Comparison of ENCODE assay signal across 25 cellular contexts in the genomic region with DNA sequence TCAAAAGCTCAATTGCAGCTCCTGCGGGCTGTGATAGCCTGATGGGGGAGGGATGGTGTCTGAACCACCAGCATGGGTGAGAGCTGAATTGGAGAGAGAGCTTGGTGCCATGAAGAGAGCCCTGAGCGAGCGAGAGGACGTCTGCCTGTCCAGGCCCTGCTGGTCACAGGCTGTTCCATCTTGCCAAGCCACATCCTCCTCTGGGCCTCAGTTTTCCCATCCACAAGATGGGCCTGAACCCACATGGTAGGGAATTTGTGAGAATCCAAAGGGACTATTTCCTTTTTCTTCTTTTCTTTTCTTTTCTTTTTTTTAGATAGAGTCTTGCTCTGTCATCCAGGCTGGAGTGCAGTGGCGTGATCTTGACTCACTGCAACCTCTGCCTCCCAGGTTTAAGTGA.
DNase-seq lines count a peak whose midpoint lies in the region; ATAC-seq, FAIRE-seq and TF ChIP-seq lines count a peak whose summit lies in the region.
"Had no signal": no experiment of that assay in that cellular context is flagged by ENCODE, and none has a peak within 500 bp of the region (broad histone marks: within the 10 kb centered on the region; RNA-seq: fewer than 3 reads in every experiment).

No MANE protein-coding gene starts in this region.

- CTCF ChIA-PET in HepG2 (lab: Yijun Ruan, JAX; ENCODE audit: low intra/inter-chr PET ratio, low total read pairs) = no interaction called here

- no peak overlapping the region for H3K27ac ChIP-seq in HepG2 (ENCODE audit: extremely low read length, insufficient read depth, low read length)
- no peak overlapping the region for H3K27ac ChIP-seq in right lobe of liver
- peak overlapping the region; percentile 100 for H3K27ac ChIP-seq in SK-N-MC
- no peak overlapping the region for H3K27ac ChIP-seq in neural progenitor cell
- H3K27ac ChIP-seq: 22Rv1, A549 had no signal

- no peak for TF ChIP-seq RAD21 in HepG2 (CRISPR knock-in tag; IDR thresholded peaks at IDR 0.05)

- FAIRE-seq in HepG2 (lab: Jason Lieb, UNC) = no peak
- peak; percentile 40 for FAIRE-seq in bronchial epithelial cell (lab: Jason Lieb, UNC)
- FAIRE-seq: A549, GM12878, GM12892, GM18507 had no signal

- no peak overlapping the region for H2AFZ ChIP-seq in HepG2 (ENCODE audit: low read length)
- H2AFZ ChIP-seq in neural progenitor cell (replicated peaks) = no peak overlapping the region

- H3K79me2 ChIP-seq in HepG2 (ENCODE audit: insufficient read depth, low read length) = no peaks in the 10 kb centered on the region
- no peaks in the 10 kb centered on the region for H3K79me2 ChIP-seq in neural progenitor cell (ENCODE audit: low read depth)

- in situ Hi-C loops in HepG2 (cut with HindIII; ENCODE audit: extremely low pct_ligation_motif_present, low pct_unique_long_range_greater_than_20kb) = no loop called here
- in situ Hi-C loops in ACHN (cut with HindIII; ENCODE audit: low pct_ligation_motif_present, low pct_unique_long_range_greater_than_20kb, low sequenced_read_pairs) = no loop called here

- no peaks in the 10 kb centered on the region; a peak in 1 of 5 replicates for H3K27me3 ChIP-seq in HepG2 (ENCODE audit: control insufficient read depth in 1 of 2, insufficient read depth in 2 of 2, low read length in 2 of 2)
- no peaks in the 10 kb centered on the region for H3K27me3 ChIP-seq in right lobe of liver
- no peaks in the 10 kb centered on the region for H3K27me3 ChIP-seq in bronchial epithelial cell (ENCODE audit: control insufficient read depth, insufficient read depth, low read length)
- no peaks in the 10 kb centered on the region for H3K27me3 ChIP-seq in neural progenitor cell
- H3K27me3 ChIP-seq: BE2C had no signal

- H3K9ac ChIP-seq in HepG2 (ENCODE audit: insufficient read depth, low read depth, low read length) (no peak overlapping the region), SK-N-MC (ENCODE audit: insufficient read length) (no peak overlapping the region), neural progenitor cell (no peak overlapping the region)

- no peaks in the 10 kb centered on the region for H3K9me3 ChIP-seq in HepG2 (ENCODE audit: low read length)
- no peaks in the 10 kb centered on the region for H3K9me3 ChIP-seq in right lobe of liver
- H3K9me3 ChIP-seq in SK-N-MC (ENCODE audit: low read depth, low read length) = no peaks in the 10 kb centered on the region
- H3K9me3 ChIP-seq in neural progenitor cell (ENCODE audit: low read depth) = no peaks in the 10 kb centered on the region
- H3K9me3 ChIP-seq: A549, BE2C had no signal

- H4K20me1 ChIP-seq in HepG2 (ENCODE audit: insufficient read depth, low read length) (no peaks in the 10 kb centered on the region), neural progenitor cell (ENCODE audit: low read depth) (no peaks in the 10 kb centered on the region)

- BruUV-seq in HepG2 (replicated peaks; lab: Mats Ljungman, UMichigan) = no TSS peak

- DNase-seq in HepG2 (ENCODE audit: low spot score) = no peak
- no peak for DNase-seq in right lobe of liver
- DNase-seq in SK-N-MC (ENCODE audit: low read depth, low spot score) = no peak
- no peak for DNase-seq in bronchial epithelial cell (ENCODE audit: low read depth)
- no peak for DNase-seq in ACHN
- DNase-seq in neural progenitor cell (ENCODE audit: low spot score) = no peak
- DNase-seq: BE2C; C1 segment of cervical spinal cord; CD4-positive, alpha-beta memory T cell; CD4-positive, CD25-positive, alpha-beta regulatory T cell; CD8-positive, alpha-beta memory T cell; COR-L47; DMS 273 treated with DMSO at 0.1 percent for 48 hours; DMS153; DMS53; DMS79; DND-41; EL; GDM1 had no signal

- TF ChIP-seq POLR2A in HepG2 (IDR thresholded peaks at IDR 0.05; ENCODE audit: insufficient read depth in 1 of 2, low read depth in 2 of 2, low read length in 2 of 2) (no peak), right lobe of liver (IDR thresholded peaks at IDR 0.05) (no peak)

- no peak overlapping the region for H3K27ac Mint-ChIP-seq in neural progenitor cell
- H3K27ac Mint-ChIP-seq: CD4-positive, alpha-beta memory T cell; CD4-positive, CD25-positive, alpha-beta regulatory T cell had no signal

- no peak for TF ChIP-seq EP300 in HepG2 (IDR thresholded peaks at IDR 0.05; ENCODE audit: low read depth in 2 of 2, low read length in 2 of 2)
- TF ChIP-seq EP300 in HepG2 (CRISPR knock-in tag; IDR thresholded peaks at IDR 0.05; ENCODE audit: borderline replicate concordance) = no peak

- POLR2A ChIA-PET in HepG2 (lab: Yijun Ruan, JAX) = no interaction called here

- no peak for TF ChIP-seq CTCF in HepG2 (CRISPR knock-in tag; IDR thresholded peaks at IDR 0.05)
- TF ChIP-seq CTCF in right lobe of liver (IDR thresholded peaks at IDR 0.05) = no peak
- no peak for TF ChIP-seq CTCF in bronchial epithelial cell (IDR thresholded peaks at IDR 0.05; ENCODE audit: insufficient read depth, low read length, severe bottlenecking)
- no peak for TF ChIP-seq CTCF in neural progenitor cell (IDR thresholded peaks at IDR 0.05)

- 8% methylated on average over 2 of the region's 5 CpGs for WGBS in HepG2 (ENCODE audit: low lambda C conversion rate)
- WGBS in right lobe of liver (ENCODE audit: insufficient coverage, low coverage, low lambda C conversion rate, missing lambda C conversion rate) = 57% methylated on average over 5 of the region's 5 CpGs

- peaks cover 10% of the 10 kb centered on the region for H3F3A ChIP-seq in neural progenitor cell (ENCODE audit: low read depth)

- H3K27me3 Mint-ChIP-seq in neural progenitor cell (ENCODE audit: insufficient read depth, low read depth) = peaks cover 15% of the 10 kb centered on the region

- no peaks in the 10 kb centered on the region for H3K4me1 ChIP-seq in HepG2 (ENCODE audit: insufficient read depth, low read length)
- no peaks in the 10 kb centered on the region for H3K4me1 ChIP-seq in right lobe of liver
- peaks cover 22% of the 10 kb centered on the region for H3K4me1 ChIP-seq in neural progenitor cell
- H3K4me1 ChIP-seq: A549 had no signal

- H3K36me3 ChIP-seq in HepG2 (replicated peaks in 1 of 2; ENCODE audit: control insufficient read depth in 1 of 2, insufficient read depth in 2 of 2, low read length in 2 of 2) (no peaks in the 10 kb centered on the region), right lobe of liver (no peaks in the 10 kb centered on the region), SK-N-MC (ENCODE audit: insufficient read depth, low read length) (no peaks in the 10 kb centered on the region), bronchial epithelial cell (ENCODE audit: control insufficient read depth, insufficient read depth, low read length) (no peaks in the 10 kb centered on the region), neural progenitor cell (no peaks in the 10 kb centered on the region)
- H3K36me3 ChIP-seq: BE2C had no signal

- no peak overlapping the region for H3K4me2 ChIP-seq in HepG2 (ENCODE audit: low read depth, low read length)
- no peak overlapping the region for H3K4me2 ChIP-seq in neural progenitor cell
- H3K4me2 ChIP-seq: A549 had no signal

- no peaks in the 10 kb centered on the region for H3K36me3 Mint-ChIP-seq in neural progenitor cell
- H3K36me3 Mint-ChIP-seq: CD14-positive monocyte; CD4-positive, alpha-beta memory T cell; CD4-positive, CD25-positive, alpha-beta regulatory T cell had no signal

- H3K4me3 Mint-ChIP-seq in neural progenitor cell = no peak overlapping the region
- H3K4me3 Mint-ChIP-seq: CD14-positive monocyte; CD4-positive, alpha-beta memory T cell; CD4-positive, CD25-positive, alpha-beta regulatory T cell had no signal

- intact Hi-C loops in HepG2 (cut with micrococcal nuclease; ENCODE audit: unreplicated experiment) (no loop called here), right lobe of liver (cut with DNase I) (no loop called here)

- H3K9me3 Mint-ChIP-seq in neural progenitor cell = no peaks in the 10 kb centered on the region
- H3K9me3 Mint-ChIP-seq: CD4-positive, alpha-beta memory T cell; CD8-positive, alpha-beta memory T cell had no signal

- H3K4me3 ChIP-seq in HepG2 (replicated peaks in 1 of 3; ENCODE audit: insufficient read depth in 1 of 3, low read depth in 2 of 3, low read length in 3 of 3) = no peak overlapping the region
- H3K4me3 ChIP-seq in right lobe of liver = no peak overlapping the region
- H3K4me3 ChIP-seq in SK-N-MC = no peak overlapping the region
- no peak overlapping the region for H3K4me3 ChIP-seq in bronchial epithelial cell (ENCODE audit: low read depth, low read length)
- no peak overlapping the region for H3K4me3 ChIP-seq in neural progenitor cell
- H3K4me3 ChIP-seq: A549, GM12878 had no signal

- H3K4me1 Mint-ChIP-seq in neural progenitor cell = peaks cover 30% of the 10 kb centered on the region

- ATAC-seq in HepG2 (no peak), right lobe of liver (no peak)
- ATAC-seq: A549, GM12878 had no signal

TF ChIP-seq in HepG2, 621 proteins besides CTCF, POLR2A, EP300 and RAD21:
- TF ChIP-seq ZNF570 (CRISPR knock-in tag; IDR thresholded peaks at IDR 0.05; ENCODE audit: borderline replicate concordance) = no peak
- peak; percentile 70; the same call in 1 of the 2 replicates for TF ChIP-seq ZNF629 (CRISPR knock-in tag; conservative IDR thresholded peaks at IDR 0.05)
- TF ChIP-seq FOXK2 (IDR thresholded peaks at IDR 0.05) = no peak
- TF ChIP-seq ZNF496 (CRISPR knock-in tag; IDR thresholded peaks at IDR 0.05; ENCODE audit: insufficient replicate concordance) = no peak
- TF ChIP-seq ZSCAN22 (CRISPR knock-in tag; IDR thresholded peaks at IDR 0.05) = no peak
- no peak for TF ChIP-seq SMARCC2 (IDR thresholded peaks at IDR 0.05)
- TF ChIP-seq ETV6 (CRISPR knock-in tag; conservative IDR thresholded peaks at IDR 0.05) = no peak
